Comparison of ENCODE assay signal across 8 cellular contexts in genomic region chr9:128103589-128103962, GRCh38. TPM values are rescaled to one million over a fixed set of nuclear protein-coding genes. Genes with fewer than 3 reads are reported as not detected.
DNase-seq lines count a peak whose midpoint lies in the region; ATAC-seq and TF ChIP-seq lines count a peak whose summit lies in the region.

No MANE protein-coding gene starts in this region.

- DNase-seq in CD8-positive, alpha-beta T cell: peak in 5 of 7 experiments; percentile 16 to 64 (median 49)
- DNase-seq in NCI-H2171 (lab: John Stamatoyannopoulos, UW) (peak; percentile 31), DMS114 treated with DMSO at 0.1 percent for 48 hours (lab: John Stamatoyannopoulos, UW; ENCODE audit: unreplicated experiment) (no peak), DMS153 treated with DMSO at 0.1 percent for 48 hours (lab: John Stamatoyannopoulos, UW; ENCODE audit: unreplicated experiment) (no peak), kidney glomerular epithelial cell (lab: John Stamatoyannopoulos, UW) (no peak)
- DNase-seq in activated naive CD8-positive, alpha-beta T cell treated with anti-CD3 and anti-CD28 coated beads for 36 hours: peak; percentile 41
- DNase-seq in naive thymus-derived CD4-positive, alpha-beta T cell: peak in 7 of 9 donors; percentile 27 to 52 (median 50)
- DNase-seq in natural killer cell treated with Interleukin-12 subunit alpha and Interleukin-12 subunit beta and Interleukin-15 and Interleukin-18, amount 100 ng/mL, for 72 hours (ENCODE audit: low spot score): no peak

- no peaks in the 10 kb centered on the region for H3K27me3 ChIP-seq in CD8-positive, alpha-beta T cell (ENCODE audit: insufficient read depth, low read length)
- no peaks in the 10 kb centered on the region for H3K27me3 ChIP-seq in naive thymus-derived CD4-positive, alpha-beta T cell (ENCODE audit: control insufficient read depth in 2 of 2, insufficient read depth in 2 of 2, low read length in 2 of 2)

- TF ChIP-seq CTCF in CD8-positive, alpha-beta T cell (IDR thresholded peaks at IDR 0.05): peak; percentile 29

- no peak overlapping the region for H3K4me3 ChIP-seq in CD8-positive, alpha-beta T cell (ENCODE audit: low read depth, low read length)
- H3K4me3 ChIP-seq in naive thymus-derived CD4-positive, alpha-beta T cell (ENCODE audit: low read length): no peak overlapping the region

- H3K4me1 ChIP-seq in CD8-positive, alpha-beta T cell (ENCODE audit: insufficient read depth, low read length): peaks cover 68% of the 10 kb centered on the region
- H3K4me1 ChIP-seq in naive thymus-derived CD4-positive, alpha-beta T cell (ENCODE audit: control insufficient read depth in 2 of 2, insufficient read depth in 2 of 2, low read length in 2 of 2): peaks cover 6 to 41% of the 10 kb centered on the region in 2 donors

- no peak overlapping the region for H3K4me3 Mint-ChIP-seq in CD8-positive, alpha-beta T cell
- no peak overlapping the region for H3K4me3 Mint-ChIP-seq in activated naive CD8-positive, alpha-beta T cell treated with anti-CD3 and anti-CD28 coated beads for 36 hours
- H3K4me3 Mint-ChIP-seq in naive thymus-derived CD4-positive, alpha-beta T cell: peak overlapping the region in 7 of 10 donors; percentile 5 to 56 (median 36)
- no peak overlapping the region for H3K4me3 Mint-ChIP-seq in natural killer cell treated with Interleukin-12 subunit alpha and Interleukin-12 subunit beta and Interleukin-15 and Interleukin-18, amount 100 ng/mL, for 72 hours

- H3K27ac Mint-ChIP-seq in CD8-positive, alpha-beta T cell: peak overlapping the region; percentile 67
- H3K27ac Mint-ChIP-seq in activated naive CD8-positive, alpha-beta T cell treated with anti-CD3 and anti-CD28 coated beads for 36 hours: peak overlapping the region; percentile 4
- peak overlapping the region in 8 of 9 donors; percentile 60 to 89 (median 74) for H3K27ac Mint-ChIP-seq in naive thymus-derived CD4-positive, alpha-beta T cell
- no peak overlapping the region for H3K27ac Mint-ChIP-seq in natural killer cell treated with Interleukin-12 subunit alpha and Interleukin-12 subunit beta and Interleukin-15 and Interleukin-18, amount 100 ng/mL, for 72 hours

- peak; percentile 63 for ATAC-seq in CD8-positive, alpha-beta T cell
- ATAC-seq in naive thymus-derived CD4-positive, alpha-beta T cell: peak; percentile 77
- ATAC-seq in natural killer cell treated with Interleukin-12 subunit alpha and Interleukin-12 subunit beta and Interleukin-15 and Interleukin-18, amount 100 ng/mL, for 72 hours: no peak

- peaks cover 72% of the 10 kb centered on the region for H3K36me3 Mint-ChIP-seq in CD8-positive, alpha-beta T cell
- peaks cover 12% of the 10 kb centered on the region for H3K36me3 Mint-ChIP-seq in activated naive CD8-positive, alpha-beta T cell treated with anti-CD3 and anti-CD28 coated beads for 36 hours
- H3K36me3 Mint-ChIP-seq in naive thymus-derived CD4-positive, alpha-beta T cell: peaks cover 10 to 38% (median 11%) of the 10 kb centered on the region in 5 donors
- H3K36me3 Mint-ChIP-seq in natural killer cell treated with Interleukin-12 subunit alpha and Interleukin-12 subunit beta and Interleukin-15 and Interleukin-18, amount 100 ng/mL, for 72 hours: no peaks in the 10 kb centered on the region

- peaks cover 59% of the 10 kb centered on the region for H3K36me3 ChIP-seq in CD8-positive, alpha-beta T cell (ENCODE audit: insufficient read depth, low read length)
- H3K36me3 ChIP-seq in naive thymus-derived CD4-positive, alpha-beta T cell (ENCODE audit: control insufficient read depth in 2 of 3, insufficient read depth in 3 of 3, low read length in 3 of 3): peaks cover 5 to 67% (median 32%) of the 10 kb centered on the region in 3 experiments

- H3K9me3 ChIP-seq in CD8-positive, alpha-beta T cell (ENCODE audit: low read length): no peaks in the 10 kb centered on the region
- H3K9me3 ChIP-seq in naive thymus-derived CD4-positive, alpha-beta T cell (ENCODE audit: control insufficient read depth in 2 of 3, low read length in 3 of 3): no peaks in the 10 kb centered on the region

- no peaks in the 10 kb centered on the region for H3K9me3 Mint-ChIP-seq in CD8-positive, alpha-beta T cell
- no peaks in the 10 kb centered on the region for H3K9me3 Mint-ChIP-seq in activated naive CD8-positive, alpha-beta T cell treated with anti-CD3 and anti-CD28 coated beads for 36 hours
- no peaks in the 10 kb centered on the region for H3K9me3 Mint-ChIP-seq in naive thymus-derived CD4-positive, alpha-beta T cell
- H3K9me3 Mint-ChIP-seq in natural killer cell treated with Interleukin-12 subunit alpha and Interleukin-12 subunit beta and Interleukin-15 and Interleukin-18, amount 100 ng/mL, for 72 hours: no peaks in the 10 kb centered on the region

- H3K27ac ChIP-seq in CD8-positive, alpha-beta T cell (ENCODE audit: low read depth, low read length): no peak overlapping the region
- H3K27ac ChIP-seq in naive thymus-derived CD4-positive, alpha-beta T cell (ENCODE audit: low read depth, low read length): peak overlapping the region; percentile 3

- intact Hi-C loops in CD8-positive, alpha-beta T cell (cut with DNase I, micrococcal nuclease): loop anchor here in 1 of 2 experiments (1.0 kb wide), 1 partner anchor 160 kb away; no protein-coding TSS in a partner anchor
- intact Hi-C loops in naive thymus-derived CD4-positive, alpha-beta T cell (cut with micrococcal nuclease): loop anchor here in 1 of 2 donors (1.0 to 2.0 kb wide), 4 partner anchors 10 to 160 kb away; partner anchors contain the start of gene SLC25A25

- H3K4me1 Mint-ChIP-seq in CD8-positive, alpha-beta T cell (ENCODE audit: low read depth): peaks cover 55% of the 10 kb centered on the region
- H3K4me1 Mint-ChIP-seq in activated naive CD8-positive, alpha-beta T cell treated with anti-CD3 and anti-CD28 coated beads for 36 hours: peaks cover 38% of the 10 kb centered on the region
- H3K4me1 Mint-ChIP-seq in naive thymus-derived CD4-positive, alpha-beta T cell: peaks cover 36 to 68% (median 46%) of the 10 kb centered on the region in 7 donors
- H3K4me1 Mint-ChIP-seq in natural killer cell treated with Interleukin-12 subunit alpha and Interleukin-12 subunit beta and Interleukin-15 and Interleukin-18, amount 100 ng/mL, for 72 hours (ENCODE audit: low read depth in 2 of 2): peaks cover 0 to 19% of the 10 kb centered on the region in 2 donors

- POLR2A ChIA-PET in CD8-positive, alpha-beta T cell (lab: Charles Lee): interaction anchor here (0.8 to 1.3 kb wide), 4 partner anchors 11 to 161 kb away, joined by 3 read pairs; no protein-coding TSS in a partner anchor
- POLR2A ChIA-PET in naive thymus-derived CD4-positive, alpha-beta T cell (lab: Charles Lee): interaction anchor here (1.0 to 2.2 kb wide), 4 partner anchors 9 to 32 kb away, joined by 3 to 9 read pairs (median 4); no protein-coding TSS in a partner anchor

- CTCF ChIA-PET in CD8-positive, alpha-beta T cell (lab: Charles Lee): interaction anchor here (0.9 to 8.4 kb wide), 14 partner anchors 11 to 161 kb away, joined by 3 to 80 read pairs (median 5); partner anchors contain the start of genes NAIF1 and SLC25A25
- CTCF ChIA-PET in naive thymus-derived CD4-positive, alpha-beta T cell (lab: Charles Lee): interaction anchor here (0.6 to 2.1 kb wide), 8 partner anchors 11 to 67 kb away, joined by 3 to 10 read pairs (median 4); no protein-coding TSS in a partner anchor

- H3K27me3 Mint-ChIP-seq in CD8-positive, alpha-beta T cell (ENCODE audit: low read depth): no peaks in the 10 kb centered on the region
- H3K27me3 Mint-ChIP-seq in activated naive CD8-positive, alpha-beta T cell treated with anti-CD3 and anti-CD28 coated beads for 36 hours: no peaks in the 10 kb centered on the region
- no peaks in the 10 kb centered on the region for H3K27me3 Mint-ChIP-seq in naive thymus-derived CD4-positive, alpha-beta T cell
- H3K27me3 Mint-ChIP-seq in natural killer cell treated with Interleukin-12 subunit alpha and Interleukin-12 subunit beta and Interleukin-15 and Interleukin-18, amount 100 ng/mL, for 72 hours: no peaks in the 10 kb centered on the region

RNA-seq across cellular contexts. Expression of gene PTGES2, which starts 24.0 kb away (rescaled TPM):
- total RNA-seq in CD8-positive, alpha-beta T cell: 10 to 100 TPM; 38.8 to 44.6 TPM
- total RNA-seq in activated naive CD8-positive, alpha-beta T cell treated with anti-CD3 and anti-CD28 coated beads for 36 hours: 10 to 100 TPM; 63.3 to 66.1 TPM
- total RNA-seq in naive thymus-derived CD4-positive, alpha-beta T cell: 10 to 100 TPM; 52.0 to 70.8 (median 61.3) TPM
- polyA plus RNA-seq in naive thymus-derived CD4-positive, alpha-beta T cell: 10 to 100 TPM; 32.3 to 36.1 TPM
- 100 to 1,000 TPM in 1 of 2 donors, 10 to 100 TPM in 1; 56.8 to 110 TPM for total RNA-seq in natural killer cell treated with Interleukin-12 subunit alpha and Interleukin-12 subunit beta and Interleukin-15 and Interleukin-18, amount 100 ng/mL, for 72 hours

RNA-seq across cellular contexts. Expression of gene SLC25A25, which starts 35.5 kb away (rescaled TPM):
- 10 to 100 TPM; 12.1 to 12.2 TPM for total RNA-seq in CD8-positive, alpha-beta T cell
- 10 to 100 TPM; 13.0 to 14.5 TPM for total RNA-seq in activated naive CD8-positive, alpha-beta T cell treated with anti-CD3 and anti-CD28 coated beads for 36 hours
- 10 to 100 TPM; 12.4 to 26.3 (median 15.1) TPM for total RNA-seq in naive thymus-derived CD4-positive, alpha-beta T cell
- polyA plus RNA-seq in naive thymus-derived CD4-positive, alpha-beta T cell: 10 to 100 TPM in 1 of 2 donors, 1 to 10 TPM in 1; 8.4 to 14.7 TPM
- total RNA-seq in natural killer cell treated with Interleukin-12 subunit alpha and Interleukin-12 subunit beta and Interleukin-15 and Interleukin-18, amount 100 ng/mL, for 72 hours: 10 to 100 TPM; 15.0 to 23.2 TPM

RNA-seq across cellular contexts. Expression of gene NAIF1, which starts 36.5 kb away (rescaled TPM):
- total RNA-seq in CD8-positive, alpha-beta T cell: 10 to 100 TPM; 14.4 to 15.0 TPM
- 10 to 100 TPM; 11.2 to 12.0 TPM for total RNA-seq in activated naive CD8-positive, alpha-beta T cell treated with anti-CD3 and anti-CD28 coated beads for 36 hours
- total RNA-seq in naive thymus-derived CD4-positive, alpha-beta T cell: 10 to 100 TPM; 10.7 to 13.3 (median 11.8) TPM
- 10 to 100 TPM in 1 of 2 donors, 1 to 10 TPM in 1; 8.6 to 14.8 TPM for polyA plus RNA-seq in naive thymus-derived CD4-positive, alpha-beta T cell
- 10 to 100 TPM; 15.7 to 16.4 TPM for total RNA-seq in natural killer cell treated with Interleukin-12 subunit alpha and Interleukin-12 subunit beta and Interleukin-15 and Interleukin-18, amount 100 ng/mL, for 72 hours

RNA-seq across cellular contexts. Expression of gene LCN2, which starts 45.7 kb away (rescaled TPM):
- total RNA-seq in CD8-positive, alpha-beta T cell: not detected
- not detected for total RNA-seq in activated naive CD8-positive, alpha-beta T cell treated with anti-CD3 and anti-CD28 coated beads for 36 hours
- not detected for total RNA-seq in naive thymus-derived CD4-positive, alpha-beta T cell
- not detected for polyA plus RNA-seq in naive thymus-derived CD4-positive, alpha-beta T cell
- total RNA-seq in natural killer cell treated with Interleukin-12 subunit alpha and Interleukin-12 subunit beta and Interleukin-15 and Interleukin-18, amount 100 ng/mL, for 72 hours: not detected

RNA-seq across cellular contexts. Expression of gene BBLN, which starts 56.5 kb away (rescaled TPM):
- 10 to 100 TPM; 56.6 to 67.4 TPM for total RNA-seq in CD8-positive, alpha-beta T cell
- 10 to 100 TPM; 74.1 to 77.3 TPM for total RNA-seq in activated naive CD8-positive, alpha-beta T cell treated with anti-CD3 and anti-CD28 coated beads for 36 hours
- total RNA-seq in naive thymus-derived CD4-positive, alpha-beta T cell: 10 to 100 TPM; 42.7 to 87.8 (median 48.0) TPM
- 100 to 1,000 TPM in 1 of 2 donors, 10 to 100 TPM in 1; 99.2 to 102 TPM for polyA plus RNA-seq in naive thymus-derived CD4-positive, alpha-beta T cell
- total RNA-seq in natural killer cell treated with Interleukin-12 subunit alpha and Interleukin-12 subunit beta and Interleukin-15 and Interleukin-18, amount 100 ng/mL, for 72 hours: 10 to 100 TPM; 58.1 to 60.4 TPM

Comparison
In these comparisons a context has a peak if more than half of its experiments do, and no peak if none do; other contexts are left out.
1. ATAC-seq: peak in CD8-positive, alpha-beta T cell (single experiment) and naive thymus-derived CD4-positive, alpha-beta T cell (single experiment); none in natural killer cell treated with Interleukin-12 subunit alpha and Interleukin-12 subunit beta and Interleukin-15 and Interleukin-18, amount 100 ng/mL, for 72 hours (0 of 2).
2. DNase-seq: peak in CD8-positive, alpha-beta T cell (5 of 7), NCI-H2171 (single experiment), activated naive CD8-positive, alpha-beta T cell treated with anti-CD3 and anti-CD28 coated beads for 36 hours (single experiment) and naive thymus-derived CD4-positive, alpha-beta T cell (7 of 9); none in DMS114 treated with DMSO at 0.1 percent for 48 hours (single experiment), DMS153 treated with DMSO at 0.1 percent for 48 hours (single experiment), kidney glomerular epithelial cell (single experiment) and natural killer cell treated with Interleukin-12 subunit alpha and Interleukin-12 subunit beta and Interleukin-15 and Interleukin-18, amount 100 ng/mL, for 72 hours (single experiment).
3. H3K27ac Mint-ChIP-seq: peak in CD8-positive, alpha-beta T cell (single experiment), activated naive CD8-positive, alpha-beta T cell treated with anti-CD3 and anti-CD28 coated beads for 36 hours (single experiment) and naive thymus-derived CD4-positive, alpha-beta T cell (8 of 9); none in natural killer cell treated with Interleukin-12 subunit alpha and Interleukin-12 subunit beta and Interleukin-15 and Interleukin-18, amount 100 ng/mL, for 72 hours (0 of 2).
4. H3K4me3 Mint-ChIP-seq: peak in naive thymus-derived CD4-positive, alpha-beta T cell (7 of 10); none in CD8-positive, alpha-beta T cell (single experiment), activated naive CD8-positive, alpha-beta T cell treated with anti-CD3 and anti-CD28 coated beads for 36 hours (single experiment) and natural killer cell treated with Interleukin-12 subunit alpha and Interleukin-12 subunit beta and Interleukin-15 and Interleukin-18, amount 100 ng/mL, for 72 hours (single experiment).